In the genomic region with DNA sequence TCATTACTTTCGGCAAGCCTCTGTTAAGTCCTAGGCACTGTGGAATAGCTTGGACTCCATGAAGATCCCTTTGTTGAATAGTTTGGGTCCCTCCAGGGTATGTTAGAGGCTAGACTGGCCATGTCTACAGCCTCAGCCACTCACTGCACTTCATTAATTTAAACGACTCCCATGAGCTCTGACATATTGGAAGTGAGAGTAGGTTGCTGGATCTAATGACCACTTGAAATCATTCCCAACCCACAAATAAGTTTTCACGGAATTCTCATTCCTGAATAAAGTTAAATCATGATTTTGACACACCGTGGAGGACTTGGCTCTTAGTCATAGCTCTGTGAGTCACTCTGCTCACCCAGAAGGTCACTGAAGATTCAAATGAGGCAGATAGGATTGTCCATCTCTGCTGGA, we compare ENCODE assay signal across 12 cellular contexts. TPM values are rescaled to one million over a fixed set of nuclear protein-coding genes. Genes with fewer than 3 reads are reported as not detected.
DNase-seq lines count a peak whose midpoint lies in the region; ATAC-seq and TF ChIP-seq lines count a peak whose summit lies in the region.
"Had no signal": no experiment of that assay in that cellular context is flagged by ENCODE, and none has a peak within 500 bp of the region (broad histone marks: within the 10 kb centered on the region; RNA-seq: fewer than 3 reads in every experiment).

No MANE protein-coding gene starts in this region.

- TF ChIP-seq POLR2A in suprapubic skin (IDR thresholded peaks at IDR 0.05): no peak

- no peaks in the 10 kb centered on the region for H3K9me2 ChIP-seq in GM23248 (ENCODE audit: insufficient read depth)

- H3K4me2 ChIP-seq in GM23248 (ENCODE audit: unreplicated experiment): peak overlapping the region; percentile 72

- in situ Hi-C loops in GM23248 (cut with MboI): no loop called here

- H3K27me3 ChIP-seq in GM23248 (replicated peaks; ENCODE audit: insufficient read depth) (no peaks in the 10 kb centered on the region), suprapubic skin (no peaks in the 10 kb centered on the region)

- H3K27ac ChIP-seq in GM23248: peak overlapping the region; percentile 94
- peak overlapping the region; percentile 75 for H3K27ac ChIP-seq in suprapubic skin

- H3K79me2 ChIP-seq in GM23248 (ENCODE audit: insufficient read depth): no peaks in the 10 kb centered on the region

- TF ChIP-seq CTCF in WI38 (IDR thresholded peaks at IDR 0.05; ENCODE audit: low read depth, low read length) (no peak), fibroblast of villous mesenchyme (IDR thresholded peaks at IDR 0.05; ENCODE audit: insufficient read depth, low read depth, low read length) (no peak), suprapubic skin (IDR thresholded peaks at IDR 0.05) (no peak)

- TF ChIP-seq EP300 in suprapubic skin (IDR thresholded peaks at IDR 0.05): no peak

- no peak overlapping the region for H2AFZ ChIP-seq in GM23248

- ATAC-seq in GM21381 (IDR thresholded peaks at IDR 0.05; ENCODE audit: unreplicated experiment) (no peak), HG03571 (IDR thresholded peaks at IDR 0.05; ENCODE audit: unreplicated experiment) (no peak), HG02981 (IDR thresholded peaks at IDR 0.05; ENCODE audit: unreplicated experiment) (no peak)
- ATAC-seq: activated CD8-positive, alpha-beta T cell treated with anti-CD3 and anti-CD28 coated beads, Interleukin-2, amount 10 ng/mL, durations not matched to agents 7 days and 5 days; naive thymus-derived CD8-positive, alpha-beta T cell had no signal

- peaks cover 67% of the 10 kb centered on the region for H3F3A ChIP-seq in GM23248 (ENCODE audit: insufficient read depth)

- H3K36me3 ChIP-seq in GM23248 (ENCODE audit: low read depth) (no peaks in the 10 kb centered on the region), suprapubic skin (no peaks in the 10 kb centered on the region)

- H3K9me3 ChIP-seq in GM23248 (ENCODE audit: low read depth) (no peaks in the 10 kb centered on the region), suprapubic skin (no peaks in the 10 kb centered on the region)

- peak overlapping the region; percentile 63 for H3K9ac ChIP-seq in GM23248

- DNase-seq in GM23248: peak; percentile 92
- peak; percentile 71 for DNase-seq in fibroblast of villous mesenchyme (ENCODE audit: low read depth)
- DNase-seq in suprapubic skin (ENCODE audit: low spot score in 2 of 2): no peak
- DNase-seq in HT-29 (ENCODE audit: low spot score): no peak
- DNase-seq: activated CD8-positive, alpha-beta T cell treated with anti-CD3 and anti-CD28 coated beads, Interleukin-2, amount 10 ng/mL, durations not matched to agents 7 days and 5 days; immature natural killer cell; naive thymus-derived CD8-positive, alpha-beta T cell; NCI-H510A treated with DMSO at 0.1 percent for 48 hours had no signal

- no peaks in the 10 kb centered on the region for H4K20me1 ChIP-seq in GM23248 (ENCODE audit: insufficient read depth)

- WGBS in GM23248 (ENCODE audit: low coverage in 1 of 2, low lambda C conversion rate in 2 of 2, missing lambda C conversion rate in 2 of 2), 2 experiments: 5 to 6% methylated on average over 4 of the region's 4 CpGs
- 64% methylated on average over 4 of the region's 4 CpGs for WGBS in suprapubic skin

- H3K4me3 ChIP-seq in GM23248: peak overlapping the region; percentile 21; the same call in 1 of the 2 replicates
- H3K4me3 ChIP-seq in WI38 (ENCODE audit: low read depth, low read length): peak overlapping the region; percentile 38
- no peak overlapping the region for H3K4me3 ChIP-seq in fibroblast of villous mesenchyme (ENCODE audit: low read depth, low read length)
- no peak overlapping the region for H3K4me3 ChIP-seq in suprapubic skin

- H3K4me1 ChIP-seq in GM23248 (ENCODE audit: insufficient read depth) (peaks cover 71% of the 10 kb centered on the region), suprapubic skin (peaks cover 32% of the 10 kb centered on the region)

RNA-seq across cellular contexts. Expression of a gene that starts 21.4 kb away (rescaled TPM):
- 76.8 and 83.0 TPM in 2 replicates for total RNA-seq in GM23248 (2014; rRNA removed; shearing (Covaris generic))
- 119 and 122 TPM in 2 replicates for polyA plus RNA-seq in GM23248 (2016; fragmentation: Nextera tagmentation; extraction: Ambion mirVana)
- total RNA-seq in fibroblast of villous mesenchyme: 40.9 and 60.9 TPM in 2 replicates
- 100 to 1,000 TPM in 3 of 4 donors, 10 to 100 TPM in 1; 95.2 to 172 (median 110) TPM for total RNA-seq in suprapubic skin
- total RNA-seq in HT-29 (2014; rRNA removed; shearing (Covaris generic)): 10.3 and 13.3 TPM in 2 replicates

Comparison
In these comparisons a context has a peak if more than half of its experiments do, and no peak if none do; other contexts are left out.
1. DNase-seq: peak in GM23248 (single experiment) and fibroblast of villous mesenchyme (single experiment); none in suprapubic skin (0 of 2) and HT-29 (single experiment).
2. H3K4me3 ChIP-seq: peak in GM23248 (single experiment) and WI38 (single experiment); none in fibroblast of villous mesenchyme (single experiment) and suprapubic skin (single experiment).